ENCODE assay signal across 15 cellular contexts in the genomic region with DNA sequence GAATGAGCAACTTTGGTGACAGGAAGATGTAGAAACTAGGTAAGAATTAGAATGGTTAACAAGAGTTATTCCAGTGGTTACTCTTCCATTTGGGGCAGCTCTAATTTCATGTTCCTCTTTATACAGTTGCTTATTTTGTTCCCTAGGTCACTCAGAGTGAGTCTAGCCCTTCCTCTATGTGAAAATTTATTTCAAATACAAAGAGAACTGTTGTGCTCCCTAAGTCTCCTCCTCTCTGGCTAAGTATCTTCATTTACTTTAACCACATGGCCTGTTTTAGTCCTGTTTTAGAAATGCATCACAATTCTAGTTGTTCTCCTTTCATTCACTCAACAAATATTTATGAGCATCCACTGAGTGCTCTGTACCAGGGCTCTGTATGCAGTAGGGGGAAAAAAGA. TPM values are rescaled to one million over a fixed set of nuclear protein-coding genes. Genes with fewer than 3 reads are reported as not detected.
DNase-seq lines count a peak whose midpoint lies in the region; ATAC-seq and TF ChIP-seq lines count a peak whose summit lies in the region.
"Had no signal": no experiment of that assay in that cellular context is flagged by ENCODE, and none has a peak within 500 bp of the region (broad histone marks: within the 10 kb centered on the region; RNA-seq: fewer than 3 reads in every experiment).

No MANE protein-coding gene starts in this region.

- DNase-seq in DMS79 treated with DMSO at 0.1 percent for 48 hours (lab: John Stamatoyannopoulos, UW) (peak; percentile 69), DMS79 (lab: John Stamatoyannopoulos, UW) (no peak), chondrocyte (ENCODE audit: low spot score) (no peak), upper lobe of right lung (no peak), middle frontal gyrus (ENCODE audit: extremely low spot score, low spot score) (no peak), COLO668 (lab: John Stamatoyannopoulos, UW; ENCODE audit: unreplicated experiment) (no peak)
- DNase-seq: activated CD4-positive, alpha-beta memory T cell treated with anti-CD3 and anti-CD28 coated beads, Interleukin-2, amount 10 ng/mL, durations not matched to agents 7 days and 5 days; gastrocnemius medialis; lower lobe of right lung; natural killer cell had no signal

- H3K4me3 Mint-ChIP-seq in chondrocyte (ENCODE audit: unreplicated experiment): no peak overlapping the region
- H3K4me3 Mint-ChIP-seq: activated CD4-positive, alpha-beta memory T cell treated with anti-CD3 and anti-CD28 coated beads, Interleukin-2, amount 10 ng/mL, durations not matched to agents 7 days and 5 days; natural killer cell had no signal

- no peaks in the 10 kb centered on the region for H3K36me3 Mint-ChIP-seq in chondrocyte (ENCODE audit: low read depth)
- H3K36me3 Mint-ChIP-seq: natural killer cell had no signal

- no peaks in the 10 kb centered on the region for H3K9me3 ChIP-seq in upper lobe of right lung
- H3K9me3 ChIP-seq: BLaER1 treated with 17β-estradiol and CSF1 and Interleukin-3, amounts not matched to agents 10 nM and 100 nM; gastrocnemius medialis; lower lobe of right lung; suprapubic skin had no signal

- H3K4me3 ChIP-seq in upper lobe of right lung: no peak overlapping the region
- H3K4me3 ChIP-seq: BLaER1 treated with 17β-estradiol and CSF1 and Interleukin-3, amounts not matched to agents 10 nM and 100 nM; gastrocnemius medialis; lower lobe of right lung; suprapubic skin had no signal

- H3K36me3 ChIP-seq in upper lobe of right lung: no peaks in the 10 kb centered on the region
- H3K36me3 ChIP-seq: BLaER1 treated with 17β-estradiol and CSF1 and Interleukin-3, amounts not matched to agents 10 nM and 100 nM; gastrocnemius medialis; lower lobe of right lung; suprapubic skin had no signal

- peaks cover 46% of the 10 kb centered on the region for H3K4me1 Mint-ChIP-seq in chondrocyte (ENCODE audit: low read depth)
- H3K4me1 Mint-ChIP-seq: natural killer cell had no signal

- no peaks in the 10 kb centered on the region for H3K9me3 Mint-ChIP-seq in chondrocyte (ENCODE audit: low read depth)
- H3K9me3 Mint-ChIP-seq: activated CD4-positive, alpha-beta memory T cell treated with anti-CD3 and anti-CD28 coated beads, Interleukin-2, amount 10 ng/mL, durations not matched to agents 7 days and 5 days; natural killer cell had no signal

- no peaks in the 10 kb centered on the region for H3K27me3 Mint-ChIP-seq in chondrocyte (ENCODE audit: low read depth)
- H3K27me3 Mint-ChIP-seq: activated CD4-positive, alpha-beta memory T cell treated with anti-CD3 and anti-CD28 coated beads, Interleukin-2, amount 10 ng/mL, durations not matched to agents 7 days and 5 days had no signal

- no peak for TF ChIP-seq CTCF in chondrocyte (IDR thresholded peaks at IDR 0.05)
- no peak for TF ChIP-seq CTCF in upper lobe of right lung (IDR thresholded peaks at IDR 0.05)

- H3K4me1 ChIP-seq in upper lobe of right lung: no peaks in the 10 kb centered on the region
- H3K4me1 ChIP-seq: lower lobe of right lung had no signal

- ATAC-seq in HG03354 (IDR thresholded peaks at IDR 0.05; ENCODE audit: poor library complexity, severe bottlenecking, unreplicated experiment) (peak; percentile 23), upper lobe of right lung (peak; percentile 48), HG03045 (IDR thresholded peaks at IDR 0.05; ENCODE audit: unreplicated experiment) (no peak)
- ATAC-seq: gastrocnemius medialis, natural killer cell had no signal

- no peaks in the 10 kb centered on the region for H3K27me3 ChIP-seq in upper lobe of right lung
- H3K27me3 ChIP-seq: BLaER1 treated with 17β-estradiol and CSF1 and Interleukin-3, amounts not matched to agents 10 nM and 100 nM; gastrocnemius medialis; suprapubic skin had no signal

- intact Hi-C loops in upper lobe of right lung (cut with DNase I): no loop called here

- H3K27ac ChIP-seq in upper lobe of right lung: no peak overlapping the region
- H3K27ac ChIP-seq: 22Rv1; BLaER1 treated with 17β-estradiol and CSF1 and Interleukin-3, amounts not matched to agents 10 nM and 100 nM; gastrocnemius medialis; lower lobe of right lung; suprapubic skin had no signal

- peak overlapping the region; percentile 77 for H3K27ac Mint-ChIP-seq in chondrocyte (ENCODE audit: unreplicated experiment)
- H3K27ac Mint-ChIP-seq: activated CD4-positive, alpha-beta memory T cell treated with anti-CD3 and anti-CD28 coated beads, Interleukin-2, amount 10 ng/mL, durations not matched to agents 7 days and 5 days; natural killer cell had no signal

RNA-seq across cellular contexts. Expression of a gene that starts 51.1 kb away (rescaled TPM):
- total RNA-seq in chondrocyte: 466 to 676 TPM (median 660 TPM) in 3 replicates
- total RNA-seq in upper lobe of right lung: 108 TPM
